Comparison of ENCODE assay signal across 12 cellular contexts in the genomic region with DNA sequence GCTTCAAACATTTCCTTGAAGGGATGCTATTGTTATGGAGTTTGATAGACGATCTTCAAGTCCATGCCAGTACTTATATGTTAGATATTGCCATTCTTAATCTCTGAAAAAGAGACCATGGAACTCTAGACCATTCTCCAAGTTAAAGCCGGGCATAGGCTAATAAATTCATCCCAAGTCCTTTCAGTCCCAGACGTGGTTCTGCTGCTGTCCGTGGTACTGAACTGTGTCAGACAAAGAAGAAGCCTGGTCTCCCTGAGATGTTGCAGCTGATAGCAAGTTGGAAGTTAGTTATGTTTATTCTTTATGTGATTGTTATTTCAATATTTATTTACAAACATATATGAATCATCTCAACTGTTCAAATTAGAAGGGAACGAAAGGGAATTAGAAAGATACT.
A peak's percentile ranks its signal among the peaks of the same experiment; 100 is the strongest.
DNase-seq lines count a peak whose midpoint lies in the region; ATAC-seq and TF ChIP-seq lines count a peak whose summit lies in the region.
"Had no signal": no experiment of that assay in that cellular context is flagged by ENCODE, and none has a peak within 500 bp of the region (broad histone marks: within the 10 kb centered on the region; RNA-seq: fewer than 3 reads in every experiment).

No MANE protein-coding gene starts in this region.

- POLR2A ChIA-PET in naive thymus-derived CD8-positive, alpha-beta T cell (lab: Charles Lee) = no interaction called here

- DNase-seq in DMS53 (lab: John Stamatoyannopoulos, UW) = peak; percentile 46
- DNase-seq in DMS53 treated with DMSO at 0.1 percent for 48 hours (lab: John Stamatoyannopoulos, UW; ENCODE audit: unreplicated experiment) = no peak
- peak; percentile 4 for DNase-seq in NCI-H460 (ENCODE audit: extremely low read depth, low read depth)
- DNase-seq in ecto neural progenitor cell (ENCODE audit: low spot score) = peak; percentile 62
- no peak for DNase-seq in GM10266 (ENCODE audit: extremely low spot score)
- DNase-seq in naive thymus-derived CD8-positive, alpha-beta T cell = no peak
- DNase-seq: 8988T, psoas muscle, WERI-Rb-1 had no signal

- H3K9ac ChIP-seq in neural cell (ENCODE audit: low read length) = no peak overlapping the region

- TF ChIP-seq RAD21 in neural cell (conservative IDR thresholded peaks at IDR 0.05) = no peak

- H3K36me3 Mint-ChIP-seq in naive thymus-derived CD8-positive, alpha-beta T cell = no peaks in the 10 kb centered on the region
- H3K36me3 Mint-ChIP-seq: brain had no signal

- no peaks in the 10 kb centered on the region for H3K27me3 ChIP-seq in neural cell (ENCODE audit: insufficient read depth, low read depth, low read length)

- H3F3A ChIP-seq in neural cell (ENCODE audit: insufficient read depth, low read length, poor library complexity, severe bottlenecking) = no peaks in the 10 kb centered on the region

- H3K36me3 ChIP-seq in neural cell (ENCODE audit: insufficient read depth, low read length) = no peaks in the 10 kb centered on the region
- H3K36me3 ChIP-seq: WERI-Rb-1 had no signal

- no peaks in the 10 kb centered on the region for H3K4me1 Mint-ChIP-seq in naive thymus-derived CD8-positive, alpha-beta T cell
- H3K4me1 Mint-ChIP-seq: brain had no signal

- no peaks in the 10 kb centered on the region for H3K9me3 ChIP-seq in neural cell (ENCODE audit: low read length)
- H3K9me3 ChIP-seq: psoas muscle had no signal

- H3K27me3 Mint-ChIP-seq in naive thymus-derived CD8-positive, alpha-beta T cell = peaks cover 0 to 8% (median 2%) of the 10 kb centered on the region in 5 donors
- H3K27me3 Mint-ChIP-seq: brain had no signal

- no peak for TF ChIP-seq EP300 in neural cell (conservative IDR thresholded peaks at IDR 0.05; ENCODE audit: poor library complexity, severe bottlenecking)

- H4K20me1 ChIP-seq in neural cell (ENCODE audit: insufficient read depth) = no peaks in the 10 kb centered on the region

- H3K4me3 Mint-ChIP-seq in naive thymus-derived CD8-positive, alpha-beta T cell = no peak overlapping the region
- H3K4me3 Mint-ChIP-seq: brain had no signal

- no peaks in the 10 kb centered on the region for H3K9me2 ChIP-seq in neural cell (ENCODE audit: insufficient read depth, low read length)

- H3K27ac Mint-ChIP-seq in naive thymus-derived CD8-positive, alpha-beta T cell = no peak overlapping the region
- H3K27ac Mint-ChIP-seq: brain had no signal

- no peak overlapping the region for H2AFZ ChIP-seq in neural cell (ENCODE audit: low read depth, low read length)

- TF ChIP-seq CTCF in neural cell (IDR thresholded peaks at IDR 0.05; ENCODE audit: poor library complexity, severe bottlenecking) (no peak), GM10266 (IDR thresholded peaks at IDR 0.05; ENCODE audit: control insufficient read depth, insufficient read depth, low read depth, missing control alignments) (no peak)

- no peaks in the 10 kb centered on the region for H3K79me2 ChIP-seq in neural cell (replicated peaks; ENCODE audit: insufficient read depth, low read length)

- H3K4me3 ChIP-seq in neural cell (ENCODE audit: low read length) = no peak overlapping the region
- H3K4me3 ChIP-seq: psoas muscle had no signal

- H3K27ac ChIP-seq in neural cell (ENCODE audit: low read length) = no peak overlapping the region
- H3K27ac ChIP-seq: psoas muscle, WERI-Rb-1 had no signal

- peaks cover 0 to 7% (median 2%) of the 10 kb centered on the region in 9 donors for H3K9me3 Mint-ChIP-seq in naive thymus-derived CD8-positive, alpha-beta T cell
- H3K9me3 Mint-ChIP-seq: brain had no signal

- H3K4me2 ChIP-seq in neural cell (ENCODE audit: low read length) = no peak overlapping the region

- ATAC-seq in naive thymus-derived CD8-positive, alpha-beta T cell = no peak
- ATAC-seq in HG03342 (IDR thresholded peaks at IDR 0.05; ENCODE audit: unreplicated experiment) = no peak
- ATAC-seq: psoas muscle had no signal

TF ChIP-seq in neural cell, 6 proteins besides CTCF, POLR2A, EP300 and RAD21:
- TF ChIP-seq SMC3 (conservative IDR thresholded peaks at IDR 0.05; ENCODE audit: poor library complexity) = no peak
- TF ChIP-seq, protein P1, sequence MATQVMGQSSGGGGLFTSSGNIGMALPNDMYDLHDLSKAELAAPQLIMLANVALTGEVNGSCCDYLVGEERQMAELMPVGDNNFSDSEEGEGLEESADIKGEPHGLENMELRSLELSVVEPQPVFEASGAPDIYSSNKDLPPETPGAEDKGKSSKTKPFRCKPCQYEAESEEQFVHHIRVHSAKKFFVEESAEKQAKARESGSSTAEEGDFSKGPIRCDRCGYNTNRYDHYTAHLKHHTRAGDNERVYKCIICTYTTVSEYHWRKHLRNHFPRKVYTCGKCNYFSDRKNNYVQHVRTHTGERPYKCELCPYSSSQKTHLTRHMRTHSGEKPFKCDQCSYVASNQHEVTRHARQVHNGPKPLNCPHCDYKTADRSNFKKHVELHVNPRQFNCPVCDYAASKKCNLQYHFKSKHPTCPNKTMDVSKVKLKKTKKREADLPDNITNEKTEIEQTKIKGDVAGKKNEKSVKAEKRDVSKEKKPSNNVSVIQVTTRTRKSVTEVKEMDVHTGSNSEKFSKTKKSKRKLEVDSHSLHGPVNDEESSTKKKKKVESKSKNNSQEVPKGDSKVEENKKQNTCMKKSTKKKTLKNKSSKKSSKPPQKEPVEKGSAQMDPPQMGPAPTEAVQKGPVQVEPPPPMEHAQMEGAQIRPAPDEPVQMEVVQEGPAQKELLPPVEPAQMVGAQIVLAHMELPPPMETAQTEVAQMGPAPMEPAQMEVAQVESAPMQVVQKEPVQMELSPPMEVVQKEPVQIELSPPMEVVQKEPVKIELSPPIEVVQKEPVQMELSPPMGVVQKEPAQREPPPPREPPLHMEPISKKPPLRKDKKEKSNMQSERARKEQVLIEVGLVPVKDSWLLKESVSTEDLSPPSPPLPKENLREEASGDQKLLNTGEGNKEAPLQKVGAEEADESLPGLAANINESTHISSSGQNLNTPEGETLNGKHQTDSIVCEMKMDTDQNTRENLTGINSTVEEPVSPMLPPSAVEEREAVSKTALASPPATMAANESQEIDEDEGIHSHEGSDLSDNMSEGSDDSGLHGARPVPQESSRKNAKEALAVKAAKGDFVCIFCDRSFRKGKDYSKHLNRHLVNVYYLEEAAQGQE (IDR thresholded peaks at IDR 0.05; ENCODE audit: borderline replicate concordance) = peak; percentile 54
TF ChIP-seq in neural cell: peak in this region for 1.

Comparison
In these comparisons a context has a peak if more than half of its experiments do, and no peak if none do; other contexts are left out.
1. DNase-seq: peak in DMS53 (single experiment), NCI-H460 (single experiment) and ecto neural progenitor cell (single experiment); none in DMS53 treated with DMSO at 0.1 percent for 48 hours (single experiment), GM10266 (single experiment) and naive thymus-derived CD8-positive, alpha-beta T cell (0 of 10).